Comparison of ENCODE assay signal across 18 cellular contexts in the genomic region with DNA sequence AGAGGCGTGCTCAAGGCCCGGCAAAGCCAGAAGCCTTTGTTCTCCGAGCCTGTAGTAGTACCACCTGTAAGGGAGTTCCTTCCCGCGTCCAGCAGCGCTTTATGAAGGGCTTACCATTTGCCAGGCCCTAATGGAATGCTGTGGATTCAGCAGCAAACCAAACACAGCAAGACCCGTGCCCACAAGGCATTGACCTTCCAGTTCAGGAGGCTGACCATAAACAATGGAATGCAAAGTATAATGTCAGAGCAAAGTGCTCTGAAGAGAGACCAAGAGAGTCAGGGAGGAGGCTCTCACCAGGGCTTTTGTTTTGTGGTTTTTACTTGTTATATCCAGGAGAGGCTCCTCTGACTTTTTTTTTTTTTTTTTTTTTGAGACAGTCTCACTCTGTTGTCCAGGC.
DNase-seq lines count a peak whose midpoint lies in the region; ATAC-seq and TF ChIP-seq lines count a peak whose summit lies in the region.
"Had no signal": no experiment of that assay in that cellular context is flagged by ENCODE, and none has a peak within 500 bp of the region (broad histone marks: within the 10 kb centered on the region; RNA-seq: fewer than 3 reads in every experiment).

No MANE protein-coding gene starts in this region.

- no peaks in the 10 kb centered on the region; the same call in 1 of the 2 replicates for H3K27me3 ChIP-seq in MG63
- H3K27me3 ChIP-seq in mammary epithelial cell (ENCODE audit: insufficient read depth, low read length), result no peaks in the 10 kb centered on the region
- no peaks in the 10 kb centered on the region for H3K27me3 ChIP-seq in left lung

- H3K27ac ChIP-seq in mammary epithelial cell (ENCODE audit: insufficient read depth, low read depth, low read length) (no peak overlapping the region), left lung (no peak overlapping the region)
- H3K27ac ChIP-seq: prostate gland had no signal

- CTCF ChIA-PET in mammary epithelial cell (lab: Charles Lee; ENCODE audit: low non-redundant PET), result no interaction called here

- in situ Hi-C loops in mammary epithelial cell (cut with MboI; ENCODE audit: low sequenced_read_pairs in 2 of 2), result no loop called here

- BruUV-seq in mammary epithelial cell (replicated peaks; lab: Mats Ljungman, UMichigan), result no TSS peak

- DNase-seq in EL (peak; percentile 95), MG63 (peak; percentile 74), mammary epithelial cell (peak; percentile 64), neural crest cell (ENCODE audit: low read depth, low spot score) (no peak), left lung (no peak), NAMALWA (ENCODE audit: low spot score) (no peak)
- DNase-seq: effector CD4-positive, alpha-beta T cell; NCI-H1694; NK-92 treated with Interleukin-12 subunit alpha and Interleukin-12 subunit beta, amount 100 ng/mL, for 24 hours; stimulated activated CD4-positive, alpha-beta T cell treated with anti-CD3 and anti-CD28 coated beads, Interleukin-4, amount 100 ng/mL, for 4 hours; stimulated activated naive CD8-positive, alpha-beta T cell treated with anti-CD3 and anti-CD28 coated beads, Interleukin-15, amount 100 ng/mL, for 72 hours; T-helper 17 cell had no signal

- no peak for ATAC-seq in left lung
- no peak for ATAC-seq in HG03521 (IDR thresholded peaks at IDR 0.05; ENCODE audit: unreplicated experiment)
- no peak for ATAC-seq in GM21447 (IDR thresholded peaks at IDR 0.05; ENCODE audit: unreplicated experiment)
- ATAC-seq: GM12878; stimulated activated naive CD8-positive, alpha-beta T cell treated with anti-CD3 and anti-CD28 coated beads, Interleukin-15, amount 100 ng/mL, for 72 hours; T-helper 17 cell had no signal

- H3K4me3 ChIP-seq in MG63 (no peak overlapping the region), mammary epithelial cell (replicated peaks in 1 of 3; ENCODE audit: insufficient read depth in 1 of 3, low read depth in 2 of 3, low read length in 3 of 3) (no peak overlapping the region), left lung (no peak overlapping the region)
- H3K4me3 ChIP-seq: GM12878, prostate gland had no signal

- H3K4me2 ChIP-seq in mammary epithelial cell (ENCODE audit: insufficient read depth, low read depth, low read length), result no peak overlapping the region

- WGBS in mammary epithelial cell (ENCODE audit: low coverage, missing lambda C conversion rate), result 33% methylated on average over 7 of the region's 7 CpGs

- H3K4me1 Mint-ChIP-seq in neural crest cell, result peaks cover 24% of the 10 kb centered on the region
- H3K4me1 Mint-ChIP-seq: memory B cell; stimulated activated naive CD8-positive, alpha-beta T cell treated with anti-CD3 and anti-CD28 coated beads, Interleukin-15, amount 100 ng/mL, for 72 hours; T-helper 17 cell had no signal

- H3K9me3 Mint-ChIP-seq in neural crest cell, result peaks cover 3% of the 10 kb centered on the region
- H3K9me3 Mint-ChIP-seq: stimulated activated naive CD8-positive, alpha-beta T cell treated with anti-CD3 and anti-CD28 coated beads, Interleukin-15, amount 100 ng/mL, for 72 hours had no signal

- no peak for TF ChIP-seq CTCF in mammary epithelial cell (conservative IDR thresholded peaks at IDR 0.05 in 1 of 2, IDR thresholded peaks at IDR 0.05 in 1 of 2; ENCODE audit: extremely low read depth in 1 of 2, insufficient read depth in 1 of 2, low read depth in 1 of 2, low read length in 2 of 2)
- no peak for TF ChIP-seq CTCF in neural crest cell (conservative IDR thresholded peaks at IDR 0.05)
- no peak for TF ChIP-seq CTCF in left lung (IDR thresholded peaks at IDR 0.05)

- no peaks in the 10 kb centered on the region for H3K36me3 Mint-ChIP-seq in neural crest cell (ENCODE audit: low read depth)
- H3K36me3 Mint-ChIP-seq: activated naive CD8-positive, alpha-beta T cell had no signal

- H3K9ac ChIP-seq in mammary epithelial cell (ENCODE audit: insufficient read depth, low read length), result no peak overlapping the region

- dilution Hi-C loops in mammary epithelial cell (cut with HindIII; ENCODE audit: low sequenced_read_pairs), result no loop called here

- H3K4me1 ChIP-seq in mammary epithelial cell (ENCODE audit: insufficient read depth, low read length), result peaks cover 14% of the 10 kb centered on the region
- peaks cover 0 to 11% of the 10 kb centered on the region in 2 donors for H3K4me1 ChIP-seq in left lung
- H3K4me1 ChIP-seq: prostate gland had no signal

- no peak overlapping the region for H3K27ac Mint-ChIP-seq in neural crest cell (ENCODE audit: unreplicated experiment)
- H3K27ac Mint-ChIP-seq: activated naive CD8-positive, alpha-beta T cell; memory B cell; stimulated activated naive CD8-positive, alpha-beta T cell treated with anti-CD3 and anti-CD28 coated beads, Interleukin-15, amount 100 ng/mL, for 72 hours; T-helper 17 cell had no signal

- intact Hi-C loops in mammary epithelial cell (cut with micrococcal nuclease) (loop anchor here (10.0 kb wide), 1 partner anchor 172 kb away; no protein-coding TSS in a partner anchor), left lung (cut with DNase I) (no loop called here)

- no peaks in the 10 kb centered on the region for H4K20me1 ChIP-seq in mammary epithelial cell (ENCODE audit: insufficient read depth, low read length)

- H3K27me3 Mint-ChIP-seq in neural crest cell (ENCODE audit: low read depth), result no peaks in the 10 kb centered on the region

- H3K4me3 Mint-ChIP-seq in neural crest cell, result peak overlapping the region; percentile 32
- H3K4me3 Mint-ChIP-seq: activated naive CD8-positive, alpha-beta T cell; memory B cell; stimulated activated naive CD8-positive, alpha-beta T cell treated with anti-CD3 and anti-CD28 coated beads, Interleukin-15, amount 100 ng/mL, for 72 hours; T-helper 17 cell had no signal

- H3K36me3 ChIP-seq in MG63 (peaks cover 8% of the 10 kb centered on the region), mammary epithelial cell (ENCODE audit: insufficient read depth, low read length) (no peaks in the 10 kb centered on the region), left lung (no peaks in the 10 kb centered on the region)
- H3K36me3 ChIP-seq: prostate gland had no signal

- H3K9me3 ChIP-seq in MG63 (no peaks in the 10 kb centered on the region), mammary epithelial cell (replicated peaks; ENCODE audit: insufficient read depth, low read length) (no peaks in the 10 kb centered on the region), left lung (no peaks in the 10 kb centered on the region)
- H3K9me3 ChIP-seq: prostate gland had no signal

- H3K79me2 ChIP-seq in mammary epithelial cell (ENCODE audit: insufficient read depth, low read length), result no peaks in the 10 kb centered on the region

- H2AFZ ChIP-seq in mammary epithelial cell (ENCODE audit: low read depth, low read length), result peak overlapping the region; percentile 59

Comparison
In these comparisons a context has a peak if more than half of its experiments do, and no peak if none do; other contexts are left out.
1. DNase-seq: peak in EL (single experiment), MG63 (single experiment) and mammary epithelial cell (single experiment); none in neural crest cell (single experiment), left lung (0 of 2) and NAMALWA (single experiment).